21 cellular contexts compared by ENCODE assay signal in the genomic region with DNA sequence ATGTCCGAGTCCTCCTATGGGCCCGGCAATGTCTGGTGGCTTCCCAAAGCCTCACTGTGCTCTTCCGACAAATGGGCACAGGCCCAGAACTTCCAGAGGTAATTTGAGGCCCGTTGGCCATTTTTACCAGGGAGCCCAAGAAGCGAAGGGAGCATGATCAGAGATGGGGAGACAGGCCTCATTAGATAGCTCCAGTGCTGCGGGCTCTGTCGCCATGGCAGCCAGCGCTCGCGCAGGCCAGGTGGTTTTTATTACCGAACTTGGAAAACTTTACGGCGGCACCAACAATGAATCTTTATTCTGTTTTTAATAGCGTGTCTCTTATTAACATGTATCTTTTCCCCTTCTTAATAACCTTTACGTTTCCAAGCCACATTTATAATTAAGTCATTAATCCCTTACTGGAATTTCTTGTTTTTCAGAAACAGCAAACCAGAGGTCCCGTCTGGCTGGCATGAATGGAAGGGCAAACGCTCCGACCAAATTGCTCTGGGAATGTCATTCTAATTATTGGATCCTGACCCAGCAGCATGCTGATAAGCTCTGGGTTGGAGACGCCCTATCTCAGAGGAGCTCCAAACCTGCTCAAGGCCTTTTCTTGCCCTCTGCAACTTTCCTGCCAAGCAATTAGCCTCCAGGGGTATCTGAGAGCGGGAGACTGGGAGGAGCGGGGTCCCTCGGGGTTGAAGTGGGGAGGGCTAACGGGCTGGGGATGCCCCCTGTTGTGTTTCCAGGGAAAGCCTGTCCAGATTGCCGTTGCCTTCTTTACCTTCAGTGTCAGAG.
"Had no signal": no experiment of that assay in that cellular context is flagged by ENCODE, and none has a peak within 500 bp of the region (broad histone marks: within the 10 kb centered on the region; RNA-seq: fewer than 3 reads in every experiment).

No MANE protein-coding gene starts in this region.

- H3K27me3 Mint-ChIP-seq: activated CD4-positive, alpha-beta memory T cell treated with anti-CD3 and anti-CD28 coated beads for 36 hours; activated naive CD8-positive, alpha-beta T cell had no signal

- DNase-seq: activated CD4-positive, alpha-beta memory T cell treated with anti-CD3 and anti-CD28 coated beads for 36 hours; activated CD4-positive, alpha-beta T cell treated with anti-CD3 and anti-CD28 coated beads for 36 hours; activated T-cell treated with anti-CD3 and anti-CD28 coated beads for 4 hours; effector CD8-positive, alpha-beta T cell; heart right ventricle; immature natural killer cell; left cardiac atrium; right cardiac atrium; stimulated activated CD4-positive, alpha-beta T cell treated with anti-CD3 and anti-CD28 coated beads, Interleukin-4, amount 100 ng/mL, for 1 hour; testis had no signal

- H3K27ac Mint-ChIP-seq: activated CD4-positive, alpha-beta memory T cell treated with anti-CD3 and anti-CD28 coated beads for 36 hours; activated CD4-positive, alpha-beta T cell treated with anti-CD3 and anti-CD28 coated beads for 36 hours; activated naive CD8-positive, alpha-beta T cell; dendritic cell treated with granulocyte-macrophage colony-stimulating factor and Interleukin-4, amounts not matched to agents 40 ng/mL and 50 ng/mL, for 4 days; immature natural killer cell; progenitor cell of endocrine pancreas; stimulated activated memory B cell treated with anti-CD40 and anti-IgM and Interleukin-4, amounts not matched to agents 10 μg/mL and 1 μg/mL and 100 μg/mL, for 72 hours; T-helper 2 cell treated with Interferon-gamma antibody and Interleukin-4, amounts not matched to agents 5 μg/mL and 100 μg/mL, for 36 hours; type B pancreatic cell; WTC11 had no signal

- H3K4me1 Mint-ChIP-seq: activated CD4-positive, alpha-beta T cell treated with anti-CD3 and anti-CD28 coated beads for 36 hours; immature natural killer cell had no signal

- H3K36me3 Mint-ChIP-seq: activated CD4-positive, alpha-beta memory T cell treated with anti-CD3 and anti-CD28 coated beads for 36 hours; activated naive CD8-positive, alpha-beta T cell; immature natural killer cell; stimulated activated memory B cell treated with anti-CD40 and anti-IgM and Interleukin-4, amounts not matched to agents 10 μg/mL and 1 μg/mL and 100 μg/mL, for 72 hours; type B pancreatic cell; WTC11 had no signal

- H3K27ac ChIP-seq: cardiac muscle cell, gastroesophageal sphincter, heart right ventricle, testis had no signal

- H3K36me3 ChIP-seq: cardiac muscle cell, gastroesophageal sphincter, heart right ventricle had no signal

- ATAC-seq: activated CD4-positive, alpha-beta T cell treated with anti-CD3 and anti-CD28 coated beads for 36 hours; esophagus mucosa; gastroesophageal sphincter; heart right ventricle; left cardiac atrium; right cardiac atrium; stimulated activated memory B cell treated with anti-CD40 and anti-IgM and Interleukin-4, amounts not matched to agents 10 μg/mL and 1 μg/mL and 100 μg/mL, for 72 hours; WTC11 had no signal

- H3K9me3 Mint-ChIP-seq: activated CD4-positive, alpha-beta memory T cell treated with anti-CD3 and anti-CD28 coated beads for 36 hours; dendritic cell treated with granulocyte-macrophage colony-stimulating factor and Interleukin-4, amounts not matched to agents 40 ng/mL and 50 ng/mL, for 4 days; immature natural killer cell; stimulated activated memory B cell treated with anti-CD40 and anti-IgM and Interleukin-4, amounts not matched to agents 10 μg/mL and 1 μg/mL and 100 μg/mL, for 72 hours; T-helper 2 cell treated with Interferon-gamma antibody and Interleukin-4, amounts not matched to agents 5 μg/mL and 100 μg/mL, for 36 hours; type B pancreatic cell; WTC11 had no signal

- H3K27me3 ChIP-seq: cardiac muscle cell, testis had no signal

- H3K4me1 ChIP-seq: gastroesophageal sphincter, testis had no signal

- H3K4me3 Mint-ChIP-seq: activated CD4-positive, alpha-beta memory T cell treated with anti-CD3 and anti-CD28 coated beads for 36 hours; activated CD4-positive, alpha-beta T cell treated with anti-CD3 and anti-CD28 coated beads for 36 hours; activated naive CD8-positive, alpha-beta T cell; dendritic cell treated with granulocyte-macrophage colony-stimulating factor and Interleukin-4, amounts not matched to agents 40 ng/mL and 50 ng/mL, for 4 days; immature natural killer cell; stimulated activated memory B cell treated with anti-CD40 and anti-IgM and Interleukin-4, amounts not matched to agents 10 μg/mL and 1 μg/mL and 100 μg/mL, for 72 hours; T-helper 2 cell treated with Interferon-gamma antibody and Interleukin-4, amounts not matched to agents 5 μg/mL and 100 μg/mL, for 36 hours; type B pancreatic cell; WTC11 had no signal

- H3K9me3 ChIP-seq: gastroesophageal sphincter, heart right ventricle, testis had no signal

- H3K4me2 ChIP-seq: smooth muscle cell had no signal

- H3K4me3 ChIP-seq: cardiac muscle cell, gastroesophageal sphincter, heart right ventricle, smooth muscle cell, testis had no signal
